Comparison of ENCODE assay signal across 1 cellular context in the genomic region with DNA sequence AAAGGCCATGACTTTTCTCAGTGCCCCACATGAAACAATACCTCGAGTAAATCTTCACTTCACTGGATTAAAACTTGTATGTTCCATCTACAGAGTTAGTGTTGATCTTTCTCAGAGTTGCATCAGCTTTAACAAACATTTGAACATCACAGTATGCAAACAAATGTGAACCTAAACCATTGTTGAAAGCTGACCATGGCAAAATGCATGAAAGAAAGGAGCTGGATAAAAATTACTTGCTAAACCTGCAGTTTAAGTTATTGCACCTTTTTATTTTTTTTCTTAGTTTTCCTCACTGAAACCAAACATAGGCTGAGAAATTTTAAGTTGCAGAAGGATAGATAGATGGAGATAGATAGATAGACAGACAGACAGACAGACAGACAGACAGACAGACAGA.
TF ChIP-seq lines count a peak whose summit lies in the region.

No MANE protein-coding gene starts in this region.

TF ChIP-seq in HepG2, 621 proteins besides CTCF, POLR2A, EP300 and RAD21 (continued from another document):
- TF ChIP-seq, protein P1, sequence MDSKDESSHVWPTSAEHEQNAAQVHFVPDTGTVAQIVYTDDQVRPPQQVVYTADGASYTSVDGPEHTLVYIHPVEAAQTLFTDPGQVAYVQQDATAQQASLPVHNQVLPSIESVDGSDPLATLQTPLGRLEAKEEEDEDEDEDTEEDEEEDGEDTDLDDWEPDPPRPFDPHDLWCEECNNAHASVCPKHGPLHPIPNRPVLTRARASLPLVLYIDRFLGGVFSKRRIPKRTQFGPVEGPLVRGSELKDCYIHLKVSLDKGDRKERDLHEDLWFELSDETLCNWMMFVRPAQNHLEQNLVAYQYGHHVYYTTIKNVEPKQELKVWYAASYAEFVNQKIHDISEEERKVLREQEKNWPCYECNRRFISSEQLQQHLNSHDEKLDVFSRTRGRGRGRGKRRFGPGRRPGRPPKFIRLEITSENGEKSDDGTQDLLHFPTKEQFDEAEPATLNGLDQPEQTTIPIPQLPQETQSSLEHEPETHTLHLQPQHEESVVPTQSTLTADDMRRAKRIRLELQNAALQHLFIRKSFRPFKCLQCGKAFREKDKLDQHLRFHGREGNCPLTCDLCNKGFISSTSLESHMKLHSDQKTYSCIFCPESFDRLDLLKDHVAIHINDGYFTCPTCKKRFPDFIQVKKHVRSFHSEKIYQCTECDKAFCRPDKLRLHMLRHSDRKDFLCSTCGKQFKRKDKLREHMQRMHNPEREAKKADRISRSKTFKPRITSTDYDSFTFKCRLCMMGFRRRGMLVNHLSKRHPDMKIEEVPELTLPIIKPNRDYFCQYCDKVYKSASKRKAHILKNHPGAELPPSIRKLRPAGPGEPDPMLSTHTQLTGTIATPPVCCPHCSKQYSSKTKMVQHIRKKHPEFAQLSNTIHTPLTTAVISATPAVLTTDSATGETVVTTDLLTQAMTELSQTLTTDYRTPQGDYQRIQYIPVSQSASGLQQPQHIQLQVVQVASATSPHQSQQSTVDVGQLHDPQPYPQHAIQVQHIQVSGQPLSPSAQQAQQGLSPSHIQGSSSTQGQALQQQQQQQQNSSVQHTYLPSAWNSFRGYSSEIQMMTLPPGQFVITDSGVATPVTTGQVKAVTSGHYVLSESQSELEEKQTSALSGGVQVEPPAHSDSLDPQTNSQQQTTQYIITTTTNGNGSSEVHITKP (CRISPR knock-in tag; IDR thresholded peaks at IDR 0.05; ENCODE audit: low read depth), result peak; percentile 53; the same call in 1 of the 2 replicates
- TF ChIP-seq, protein P2, sequence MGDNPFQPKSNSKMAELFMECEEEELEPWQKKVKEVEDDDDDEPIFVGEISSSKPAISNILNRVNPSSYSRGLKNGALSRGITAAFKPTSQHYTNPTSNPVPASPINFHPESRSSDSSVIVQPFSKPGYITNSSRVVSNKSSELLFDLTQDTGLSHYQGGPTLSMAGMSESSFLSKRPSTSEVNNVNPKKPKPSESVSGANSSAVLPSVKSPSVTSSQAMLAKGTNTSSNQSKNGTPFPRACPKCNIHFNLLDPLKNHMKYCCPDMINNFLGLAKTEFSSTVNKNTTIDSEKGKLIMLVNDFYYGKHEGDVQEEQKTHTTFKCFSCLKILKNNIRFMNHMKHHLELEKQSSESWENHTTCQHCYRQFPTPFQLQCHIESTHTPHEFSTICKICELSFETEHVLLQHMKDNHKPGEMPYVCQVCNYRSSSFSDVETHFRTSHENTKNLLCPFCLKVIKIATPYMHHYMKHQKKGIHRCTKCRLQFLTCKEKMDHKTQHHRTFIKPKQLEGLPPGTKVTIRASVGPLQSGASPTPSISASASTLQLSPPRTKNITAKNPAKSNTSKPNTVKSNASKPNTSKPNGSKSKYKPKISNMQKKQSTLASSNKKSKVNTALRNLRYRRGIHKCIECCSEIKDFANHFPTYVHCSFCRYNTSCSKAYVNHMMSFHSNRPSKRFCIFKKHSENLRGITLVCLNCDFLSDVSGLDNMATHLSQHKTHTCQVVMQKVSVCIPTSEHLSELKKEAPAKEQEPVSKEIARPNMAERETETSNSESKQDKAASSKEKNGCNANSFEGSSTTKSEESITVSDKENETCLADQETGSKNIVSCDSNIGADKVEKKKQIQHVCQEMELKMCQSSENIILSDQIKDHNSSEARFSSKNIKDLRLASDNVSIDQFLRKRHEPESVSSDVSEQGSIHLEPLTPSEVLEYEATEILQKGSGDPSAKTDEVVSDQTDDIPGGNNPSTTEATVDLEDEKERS (CRISPR knock-in tag; IDR thresholded peaks at IDR 0.05), result 0 out of 2 replicates have a peak, but pooled peaks have one; percentile 43
- TF ChIP-seq, protein P3, sequence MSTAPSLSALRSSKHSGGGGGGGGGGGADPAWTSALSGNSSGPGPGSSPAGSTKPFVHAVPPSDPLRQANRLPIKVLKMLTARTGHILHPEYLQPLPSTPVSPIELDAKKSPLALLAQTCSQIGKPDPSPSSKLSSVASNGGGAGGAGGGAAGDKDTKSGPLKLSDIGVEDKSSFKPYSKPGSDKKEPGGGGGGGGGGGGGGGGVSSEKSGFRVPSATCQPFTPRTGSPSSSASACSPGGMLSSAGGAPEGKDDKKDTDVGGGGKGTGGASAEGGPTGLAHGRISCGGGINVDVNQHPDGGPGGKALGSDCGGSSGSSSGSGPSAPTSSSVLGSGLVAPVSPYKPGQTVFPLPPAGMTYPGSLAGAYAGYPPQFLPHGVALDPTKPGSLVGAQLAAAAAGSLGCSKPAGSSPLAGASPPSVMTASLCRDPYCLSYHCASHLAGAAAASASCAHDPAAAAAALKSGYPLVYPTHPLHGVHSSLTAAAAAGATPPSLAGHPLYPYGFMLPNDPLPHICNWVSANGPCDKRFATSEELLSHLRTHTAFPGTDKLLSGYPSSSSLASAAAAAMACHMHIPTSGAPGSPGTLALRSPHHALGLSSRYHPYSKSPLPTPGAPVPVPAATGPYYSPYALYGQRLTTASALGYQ (CRISPR knock-in tag; IDR thresholded peaks at IDR 0.05), result peak; percentile 92
- TF ChIP-seq ZBTB3 (CRISPR knock-in tag; IDR thresholded peaks at IDR 0.05; ENCODE audit: borderline replicate concordance, low read depth) (no peak), NR2F2 (IDR thresholded peaks at IDR 0.05; ENCODE audit: borderline replicate concordance, low read depth) (peak; percentile 82), PITX1 (CRISPR knock-in tag; IDR thresholded peaks at IDR 0.05) (peak; percentile 89), ZNF34 (CRISPR knock-in tag; IDR thresholded peaks at IDR 0.05; ENCODE audit: borderline replicate concordance) (no peak), ERF (CRISPR knock-in tag; IDR thresholded peaks at IDR 0.05) (peak; percentile 66; the same call in 1 of the 2 replicates), FOXO1 (CRISPR knock-in tag; IDR thresholded peaks at IDR 0.05) (peak; percentile 87; the same call in 1 of the 2 replicates), NFYB (CRISPR knock-in tag; IDR thresholded peaks at IDR 0.05) (no peak), ZNF550 (CRISPR knock-in tag; IDR thresholded peaks at IDR 0.05; ENCODE audit: borderline replicate concordance) (no peak), ARHGAP35 (CRISPR knock-in tag; IDR thresholded peaks at IDR 0.05; ENCODE audit: borderline replicate concordance) (no peak), SKI (IDR thresholded peaks at IDR 0.05; ENCODE audit: partially characterized antibody) (peak; percentile 80), PHF5A (CRISPR knock-in tag; IDR thresholded peaks at IDR 0.05; ENCODE audit: low read depth, unreplicated experiment) (peak; percentile 76), NR3C1 (CRISPR knock-in tag; IDR thresholded peaks at IDR 0.05) (no peak), KLF11 (CRISPR knock-in tag; IDR thresholded peaks at IDR 0.05) (0 out of 2 replicates have a peak, but pooled peaks have one; percentile 16), HNF4A (CRISPR knock-in tag; IDR thresholded peaks at IDR 0.05) (peak; percentile 83)
- TF ChIP-seq, protein P4, sequence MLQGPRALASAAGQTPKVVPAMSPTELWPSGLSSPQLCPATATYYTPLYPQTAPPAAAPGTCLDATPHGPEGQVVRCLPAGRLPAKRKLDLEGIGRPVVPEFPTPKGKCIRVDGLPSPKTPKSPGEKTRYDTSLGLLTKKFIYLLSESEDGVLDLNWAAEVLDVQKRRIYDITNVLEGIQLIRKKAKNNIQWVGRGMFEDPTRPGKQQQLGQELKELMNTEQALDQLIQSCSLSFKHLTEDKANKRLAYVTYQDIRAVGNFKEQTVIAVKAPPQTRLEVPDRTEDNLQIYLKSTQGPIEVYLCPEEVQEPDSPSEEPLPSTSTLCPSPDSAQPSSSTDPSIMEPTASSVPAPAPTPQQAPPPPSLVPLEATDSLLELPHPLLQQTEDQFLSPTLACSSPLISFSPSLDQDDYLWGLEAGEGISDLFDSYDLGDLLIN (CRISPR knock-in tag; IDR thresholded peaks at IDR 0.05; ENCODE audit: borderline replicate concordance), result no peak
- TF ChIP-seq, protein P5, sequence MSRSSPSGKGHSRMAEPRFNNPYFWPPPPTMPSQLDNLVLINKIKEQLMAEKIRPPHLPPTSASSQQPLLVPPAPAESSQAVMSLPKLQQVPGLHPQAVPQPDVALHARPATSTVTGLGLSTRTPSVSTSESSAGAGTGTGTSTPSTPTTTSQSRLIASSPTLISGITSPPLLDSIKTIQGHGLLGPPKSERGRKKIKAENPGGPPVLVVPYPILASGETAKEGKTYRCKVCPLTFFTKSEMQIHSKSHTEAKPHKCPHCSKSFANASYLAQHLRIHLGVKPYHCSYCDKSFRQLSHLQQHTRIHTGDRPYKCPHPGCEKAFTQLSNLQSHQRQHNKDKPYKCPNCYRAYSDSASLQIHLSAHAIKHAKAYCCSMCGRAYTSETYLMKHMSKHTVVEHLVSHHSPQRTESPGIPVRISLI (CRISPR knock-in tag; IDR thresholded peaks at IDR 0.05; ENCODE audit: borderline replicate concordance), result peak; percentile 52; the same call in 1 of the 2 replicates
- TF ChIP-seq, protein P6, sequence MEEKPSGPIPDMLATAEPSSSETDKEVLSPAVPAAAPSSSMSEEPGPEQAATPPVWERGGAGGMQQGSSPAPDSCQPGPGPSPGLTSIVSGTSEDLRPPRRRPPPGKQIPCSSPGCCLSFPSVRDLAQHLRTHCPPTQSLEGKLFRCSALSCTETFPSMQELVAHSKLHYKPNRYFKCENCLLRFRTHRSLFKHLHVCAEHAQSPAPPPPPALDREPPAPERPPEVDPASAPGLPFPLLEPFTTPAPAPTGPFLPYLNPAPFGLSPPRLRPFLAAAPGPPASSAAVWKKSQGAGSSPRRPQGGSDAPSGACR (CRISPR knock-in tag; IDR thresholded peaks at IDR 0.05), result peak; percentile 56; the same call in 1 of the 2 replicates
- TF ChIP-seq, protein P7, sequence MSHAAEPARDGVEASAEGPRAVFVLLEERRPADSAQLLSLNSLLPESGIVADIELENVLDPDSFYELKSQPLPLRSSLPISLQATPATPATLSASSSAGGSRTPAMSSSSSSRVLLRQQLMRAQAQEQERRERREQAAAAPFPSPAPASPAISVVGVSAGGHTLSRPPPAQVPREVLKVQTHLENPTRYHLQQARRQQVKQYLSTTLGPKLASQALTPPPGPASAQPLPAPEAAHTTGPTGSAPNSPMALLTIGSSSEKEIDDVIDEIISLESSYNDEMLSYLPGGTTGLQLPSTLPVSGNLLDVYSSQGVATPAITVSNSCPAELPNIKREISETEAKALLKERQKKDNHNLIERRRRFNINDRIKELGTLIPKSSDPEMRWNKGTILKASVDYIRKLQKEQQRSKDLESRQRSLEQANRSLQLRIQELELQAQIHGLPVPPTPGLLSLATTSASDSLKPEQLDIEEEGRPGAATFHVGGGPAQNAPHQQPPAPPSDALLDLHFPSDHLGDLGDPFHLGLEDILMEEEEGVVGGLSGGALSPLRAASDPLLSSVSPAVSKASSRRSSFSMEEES (CRISPR knock-in tag; IDR thresholded peaks at IDR 0.05), result peak; percentile 69; the same call in 1 of the 2 replicates
